In genomic region chr6:159813781-159814180, GRCh38 we compare ENCODE assay signal across 27 cellular contexts. TPM values are rescaled to one million over a fixed set of nuclear protein-coding genes. Genes with fewer than 3 reads are reported as not detected.
DNase-seq lines count a peak whose midpoint lies in the region; ATAC-seq, FAIRE-seq and TF ChIP-seq lines count a peak whose summit lies in the region.
"Had no signal": no experiment of that assay in that cellular context is flagged by ENCODE, and none has a peak within 500 bp of the region (broad histone marks: within the 10 kb centered on the region; RNA-seq: fewer than 3 reads in every experiment).

No MANE protein-coding gene starts in this region.

- peak overlapping the region; percentile 3; the same call in 1 of the 2 replicates for H3K27ac Mint-ChIP-seq in GM23338
- H3K27ac Mint-ChIP-seq in nephron progenitor cell = peak overlapping the region; percentile 22
- H3K27ac Mint-ChIP-seq: CD14-positive monocyte, H9, HFFc6 had no signal

- FAIRE-seq in bronchial epithelial cell (lab: Jason Lieb, UNC) = peak; percentile 80
- no peak for FAIRE-seq in GM19239 (lab: Jason Lieb, UNC)
- FAIRE-seq: A549, GM12892, H1 had no signal

- no peaks in the 10 kb centered on the region for H3K9me2 ChIP-seq in GM23338 (ENCODE audit: insufficient read depth)

- H3K27me3 ChIP-seq in GM23338 (ENCODE audit: insufficient read depth) (no peaks in the 10 kb centered on the region), bronchial epithelial cell (ENCODE audit: control insufficient read depth, insufficient read depth, low read length) (no peaks in the 10 kb centered on the region)
- H3K27me3 ChIP-seq: BE2C; BLaER1 treated with 17β-estradiol and CSF1 and Interleukin-3, amounts not matched to agents 10 nM and 100 nM had no signal

- intact Hi-C loops in posterior vena cava (cut with DNase I) = no loop called here

- H3K4me2 ChIP-seq in GM23338 = no peak overlapping the region
- H3K4me2 ChIP-seq: A549; BLaER1 treated with 17β-estradiol and CSF1 and Interleukin-3, amounts not matched to agents 10 nM and 100 nM had no signal

- H3K4me3 ChIP-seq in GM23338 (no peak overlapping the region), bronchial epithelial cell (ENCODE audit: low read depth, low read length) (no peak overlapping the region)
- H3K4me3 ChIP-seq: A549; BLaER1 treated with 17β-estradiol and CSF1 and Interleukin-3, amounts not matched to agents 10 nM and 100 nM had no signal

- no peaks in the 10 kb centered on the region for H4K20me1 ChIP-seq in GM23338 (replicated peaks; ENCODE audit: insufficient read depth)
- H4K20me1 ChIP-seq: BLaER1 treated with 17β-estradiol and CSF1 and Interleukin-3, amounts not matched to agents 10 nM and 100 nM had no signal

- H3K79me2 ChIP-seq in GM23338 (replicated peaks; ENCODE audit: insufficient read depth) = no peaks in the 10 kb centered on the region

- H3K27me3 Mint-ChIP-seq in GM23338 (ENCODE audit: insufficient read depth, low read depth, poor library complexity) = peaks cover 17% of the 10 kb centered on the region
- H3K27me3 Mint-ChIP-seq in nephron progenitor cell (ENCODE audit: low read depth, poor library complexity) = peaks cover 21% of the 10 kb centered on the region
- H3K27me3 Mint-ChIP-seq: CD4-positive, alpha-beta memory T cell had no signal

- H3K9me3 Mint-ChIP-seq in GM23338 (no peaks in the 10 kb centered on the region), nephron progenitor cell (no peaks in the 10 kb centered on the region)
- H3K9me3 Mint-ChIP-seq: CD14-positive monocyte; CD4-positive, alpha-beta memory T cell; H9; HFFc6 had no signal

- H2AFZ ChIP-seq in GM23338 = no peak overlapping the region

- H3K4me1 Mint-ChIP-seq in GM23338 (peaks cover 32% of the 10 kb centered on the region), nephron progenitor cell (peaks cover 33% of the 10 kb centered on the region)
- H3K4me1 Mint-ChIP-seq: CD4-positive, alpha-beta memory T cell had no signal

- no peak overlapping the region for H3K27ac ChIP-seq in GM23338 (ENCODE audit: low read depth)
- H3K27ac ChIP-seq: A549; BLaER1 treated with 17β-estradiol and CSF1 and Interleukin-3, amounts not matched to agents 10 nM and 100 nM had no signal

- no peaks in the 10 kb centered on the region for H3F3A ChIP-seq in GM23338 (replicated peaks; ENCODE audit: low read depth)

- H3K36me3 Mint-ChIP-seq in GM23338 (ENCODE audit: low read depth) (no peaks in the 10 kb centered on the region), nephron progenitor cell (ENCODE audit: low read depth) (no peaks in the 10 kb centered on the region)
- H3K36me3 Mint-ChIP-seq: CD14-positive monocyte; CD4-positive, alpha-beta memory T cell had no signal

- DNase-seq in GM23338 (ENCODE audit: low spot score) (no peak), bronchial epithelial cell (ENCODE audit: low read depth) (no peak), nephron progenitor cell (no peak), posterior vena cava (ENCODE audit: low spot score) (peak; percentile 55), hippocampal formation (lab: John Stamatoyannopoulos, UW) (no peak), cortex of kidney (lab: John Stamatoyannopoulos, UW) (no peak), GM19239 (ENCODE audit: insufficient read length, low spot score) (no peak), GM10266 (ENCODE audit: extremely low spot score) (no peak)
- DNase-seq: 8988T; ACHN; AML-193; BE2C; Calu3; CD4-positive, alpha-beta memory T cell; COR-L47; DMS53; DMS79 treated with DMSO at 0.1 percent for 48 hours; GF-D8; H9; HFFc6 had no signal

- H3K4me1 ChIP-seq in GM23338 (ENCODE audit: insufficient read depth) = no peaks in the 10 kb centered on the region
- H3K4me1 ChIP-seq: A549, BE2C had no signal

- no peak for TF ChIP-seq CTCF in GM23338 (conservative IDR thresholded peaks at IDR 0.05; ENCODE audit: low read depth in 2 of 2)
- no peak for TF ChIP-seq CTCF in bronchial epithelial cell (IDR thresholded peaks at IDR 0.05; ENCODE audit: insufficient read depth, low read length, severe bottlenecking)
- no peak for TF ChIP-seq CTCF in nephron progenitor cell (IDR thresholded peaks at IDR 0.05)
- no peak for TF ChIP-seq CTCF in GM10266 (IDR thresholded peaks at IDR 0.05; ENCODE audit: control insufficient read depth, insufficient read depth, low read depth, missing control alignments)

- H3K4me3 Mint-ChIP-seq in GM23338 (no peak overlapping the region), nephron progenitor cell (no peak overlapping the region)
- H3K4me3 Mint-ChIP-seq: CD14-positive monocyte; CD4-positive, alpha-beta memory T cell; H9; HFFc6 had no signal

- no peak for ATAC-seq in GM23338
- ATAC-seq: A549, HCT116 had no signal

- no peaks in the 10 kb centered on the region for H3K36me3 ChIP-seq in GM23338 (ENCODE audit: insufficient read depth)
- H3K36me3 ChIP-seq in bronchial epithelial cell (ENCODE audit: control insufficient read depth, insufficient read depth, low read length) = no peaks in the 10 kb centered on the region
- H3K36me3 ChIP-seq: BE2C; BLaER1 treated with 17β-estradiol and CSF1 and Interleukin-3, amounts not matched to agents 10 nM and 100 nM had no signal

TF ChIP-seq in GM23338, 12 proteins besides CTCF, POLR2A, EP300 and RAD21:
- TF ChIP-seq JUNB (IDR thresholded peaks at IDR 0.05; ENCODE audit: unreplicated experiment) (no peak), STAT1 (IDR thresholded peaks at IDR 0.05; ENCODE audit: unreplicated experiment) (no peak), ETS1 (IDR thresholded peaks at IDR 0.05) (no peak), ZNF114 (CRISPR knock-in tag; IDR thresholded peaks at IDR 0.05) (no peak), REST (IDR thresholded peaks at IDR 0.05; ENCODE audit: unreplicated experiment) (no peak), POLR2AphosphoS5 (IDR thresholded peaks at IDR 0.05; ENCODE audit: low read depth) (no peak), NANOG (IDR thresholded peaks at IDR 0.05; ENCODE audit: borderline replicate concordance) (no peak)

RNA-seq across cellular contexts. Expression of gene PNLDC1, which starts 13.7 kb away (rescaled TPM):
- total RNA-seq in GM23338 (2014; rRNA removed; shearing (Covaris generic)) = 0.12 TPM in 1 of 2 replicates, not detected in the other
- polyA plus RNA-seq in GM23338 (2016; fragmentation: Nextera tagmentation; extraction: Ambion mirVana) = not detected in 2 replicates
- total RNA-seq in bronchial epithelial cell (0.13 and 0.26 TPM in 2 replicates), posterior vena cava (under 1 TPM in 1 of 2 donors, not detected in 1; 0.19 TPM)
- total RNA-seq: G401, H9, HFFc6 had no signal
- polyA plus RNA-seq: CD14-positive monocyte had no signal

RNA-seq across cellular contexts. Expression of gene MRPL18, which starts 23.5 kb away (rescaled TPM):
- total RNA-seq in GM23338 (2014; rRNA removed; shearing (Covaris generic)) = 91.3 and 91.4 TPM in 2 replicates
- polyA plus RNA-seq in GM23338 (2016; fragmentation: Nextera tagmentation; extraction: Ambion mirVana) = 228 and 230 TPM in 2 replicates
- total RNA-seq in bronchial epithelial cell (59.8 and 63.8 TPM in 2 replicates), posterior vena cava (10 to 100 TPM; 62.9 to 66.4 TPM)

RNA-seq across cellular contexts. Expression of gene TCP1, which starts 24.4 kb away (rescaled TPM):
- 339 and 346 TPM in 2 replicates for total RNA-seq in GM23338 (2014; rRNA removed; shearing (Covaris generic))
- polyA plus RNA-seq in GM23338 (2016; fragmentation: Nextera tagmentation; extraction: Ambion mirVana) = 200 and 222 TPM in 2 replicates
- total RNA-seq in bronchial epithelial cell = 150 and 202 TPM in 2 replicates
- total RNA-seq in posterior vena cava = 100 to 1,000 TPM; 116 to 137 TPM

RNA-seq across cellular contexts. Expression of gene ACAT2, which starts 51.9 kb away (rescaled TPM):
- total RNA-seq in GM23338 (2014; rRNA removed; shearing (Covaris generic)) = 104 and 108 TPM in 2 replicates
- polyA plus RNA-seq in GM23338 (2016; fragmentation: Nextera tagmentation; extraction: Ambion mirVana) = 136 and 151 TPM in 2 replicates
- 17.5 and 42.9 TPM in 2 replicates for total RNA-seq in bronchial epithelial cell
- total RNA-seq in posterior vena cava = 10 to 100 TPM; 11.0 to 13.6 TPM
